16 cellular contexts compared by ENCODE assay signal in the genomic region with DNA sequence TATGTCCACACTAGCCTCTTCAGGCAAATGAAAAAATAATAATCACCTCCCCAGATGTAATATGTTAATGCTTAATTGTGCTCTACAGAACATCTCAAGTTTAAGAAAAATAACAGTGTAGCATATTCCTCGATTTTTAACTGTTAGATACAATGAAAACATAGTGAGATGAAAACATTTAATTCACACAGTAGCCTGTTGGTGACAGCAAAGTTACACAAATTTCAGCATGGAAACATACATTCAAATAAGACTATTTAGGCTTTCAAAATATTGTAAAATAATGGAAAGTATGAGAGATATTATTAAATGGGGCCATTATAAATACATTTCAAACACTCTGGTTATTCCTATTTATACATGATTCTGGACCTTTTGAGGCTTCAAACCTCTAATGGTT.
DNase-seq lines count a peak whose midpoint lies in the region; FAIRE-seq and TF ChIP-seq lines count a peak whose summit lies in the region.
"Had no signal": no experiment of that assay in that cellular context is flagged by ENCODE, and none has a peak within 500 bp of the region (broad histone marks: within the 10 kb centered on the region; RNA-seq: fewer than 3 reads in every experiment).

No MANE protein-coding gene starts in this region.

- peak; percentile 41 for TF ChIP-seq CTCF in neural progenitor cell (IDR thresholded peaks at IDR 0.05)

- no peaks in the 10 kb centered on the region for H3K9me3 Mint-ChIP-seq in neural progenitor cell
- H3K9me3 Mint-ChIP-seq: activated B cell treated with CpG ODN at 0.5 μM for 24 hours, natural killer cell had no signal

- no peaks in the 10 kb centered on the region for H3K36me3 Mint-ChIP-seq in neural progenitor cell
- H3K36me3 Mint-ChIP-seq: natural killer cell had no signal

- no peak overlapping the region for H3K27ac Mint-ChIP-seq in neural progenitor cell
- H3K27ac Mint-ChIP-seq: activated B cell treated with CpG ODN at 0.5 μM for 24 hours, natural killer cell had no signal

- no peak overlapping the region for H2AFZ ChIP-seq in neural progenitor cell (replicated peaks)

- H3K79me2 ChIP-seq in neural progenitor cell (ENCODE audit: low read depth): no peaks in the 10 kb centered on the region

- no peak overlapping the region for H3K4me3 Mint-ChIP-seq in neural progenitor cell
- H3K4me3 Mint-ChIP-seq: activated B cell treated with CpG ODN at 0.5 μM for 24 hours, natural killer cell had no signal

- H4K20me1 ChIP-seq in neural progenitor cell (ENCODE audit: low read depth): no peaks in the 10 kb centered on the region

- H3K4me1 ChIP-seq in neural progenitor cell: no peaks in the 10 kb centered on the region
- H3K4me1 ChIP-seq: tibial nerve had no signal

- no peak overlapping the region for H3K9ac ChIP-seq in neural progenitor cell

- no peaks in the 10 kb centered on the region for H3K9me3 ChIP-seq in neural progenitor cell (ENCODE audit: low read depth)
- H3K9me3 ChIP-seq: tibial nerve had no signal

- no peak for FAIRE-seq in HTR-8/SVneo (lab: Jason Lieb, UNC)

- no peaks in the 10 kb centered on the region for H3K36me3 ChIP-seq in neural progenitor cell
- H3K36me3 ChIP-seq: tibial nerve had no signal

- peak; percentile 1 for DNase-seq in HTR-8/SVneo (ENCODE audit: insufficient read length, low spot score)
- DNase-seq in OCI-M1 (lab: John Stamatoyannopoulos, UW): peak; percentile 24
- peak; percentile 7 to 34 for DNase-seq in dermis microvascular lymphatic vessel endothelial cell (ENCODE audit: low read depth in 2 of 2)
- no peak for DNase-seq in neural progenitor cell (ENCODE audit: low spot score)
- no peak for DNase-seq in activated CD4-positive, alpha-beta T cell treated with anti-CD3 and anti-CD28 coated beads, Interleukin-2, amount 50 U/mL, for 1 hour
- DNase-seq in amygdala (lab: John Stamatoyannopoulos, UW): no peak
- no peak for DNase-seq in OCI-M2 (lab: John Stamatoyannopoulos, UW; ENCODE audit: unreplicated experiment)
- DNase-seq in SKM-1 (lab: John Stamatoyannopoulos, UW; ENCODE audit: unreplicated experiment): no peak
- DNase-seq: activated B cell treated with CpG ODN at 0.5 μM for 24 hours; anterior cingulate cortex; natural killer cell; NCI-H446; SIG-M5; stimulated activated CD4-positive, alpha-beta T cell treated with anti-CD3 and anti-CD28 coated beads, Interleukin-12 subunit alpha, Interleukin-12 subunit beta, amount 100 ng/mL, for 4 hours had no signal

- H3K4me2 ChIP-seq in neural progenitor cell: no peak overlapping the region

- H3K4me3 ChIP-seq in neural progenitor cell: no peak overlapping the region
- H3K4me3 ChIP-seq: tibial nerve had no signal

- H3K4me1 Mint-ChIP-seq in neural progenitor cell: no peaks in the 10 kb centered on the region
- H3K4me1 Mint-ChIP-seq: activated B cell treated with CpG ODN at 0.5 μM for 24 hours, natural killer cell had no signal

- H3K27me3 Mint-ChIP-seq in neural progenitor cell (ENCODE audit: insufficient read depth, low read depth): no peaks in the 10 kb centered on the region

- H3K27me3 ChIP-seq in neural progenitor cell: no peaks in the 10 kb centered on the region
- H3K27me3 ChIP-seq: tibial nerve had no signal

- no peaks in the 10 kb centered on the region for H3F3A ChIP-seq in neural progenitor cell (ENCODE audit: low read depth)

- no peak overlapping the region for H3K27ac ChIP-seq in neural progenitor cell
- H3K27ac ChIP-seq: epithelial cell of prostate, tibial nerve had no signal

Comparison
In these comparisons a context has a peak if more than half of its experiments do, and no peak if none do; other contexts are left out.
1. DNase-seq: peak in HTR-8/SVneo (single experiment), OCI-M1 (single experiment) and dermis microvascular lymphatic vessel endothelial cell (2 of 2); none in neural progenitor cell (single experiment), activated CD4-positive, alpha-beta T cell treated with anti-CD3 and anti-CD28 coated beads, Interleukin-2, amount 50 U/mL, for 1 hour (single experiment), amygdala (0 of 56), OCI-M2 (single experiment) and SKM-1 (single experiment).